In the genomic region with DNA sequence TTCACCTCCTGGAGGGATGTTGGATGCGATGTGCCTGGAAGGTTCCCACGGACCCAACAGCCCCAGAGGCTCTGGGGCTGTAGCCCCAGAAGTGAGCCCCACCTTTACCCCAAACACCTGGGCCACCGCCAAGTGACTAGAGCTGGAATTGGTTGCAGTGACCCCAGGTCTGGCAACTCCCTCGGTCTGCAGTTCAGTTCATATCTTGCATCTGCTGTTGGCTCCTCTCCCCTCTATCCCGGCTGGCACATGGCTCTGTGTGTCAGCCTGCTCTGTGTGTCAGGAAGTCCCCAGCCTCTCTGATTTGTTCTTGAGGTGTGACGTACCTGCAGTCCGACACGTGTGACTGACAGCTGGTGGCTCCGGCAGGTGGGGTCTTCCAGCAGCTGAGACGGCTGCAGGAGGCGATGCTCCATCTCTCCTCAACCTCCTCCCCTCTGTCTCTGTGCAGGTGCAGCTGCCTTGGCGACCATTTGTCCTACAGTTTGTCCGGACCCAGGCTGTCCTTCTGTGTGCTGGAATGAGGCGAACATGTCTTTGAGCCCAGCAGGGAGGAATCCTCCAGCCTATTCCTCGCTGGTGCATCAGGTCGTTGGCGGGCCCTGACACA, we compare ENCODE assay signal across 19 cellular contexts. TPM values are rescaled to one million over a fixed set of nuclear protein-coding genes. Genes with fewer than 3 reads are reported as not detected.
DNase-seq lines count a peak whose midpoint lies in the region; ATAC-seq and TF ChIP-seq lines count a peak whose summit lies in the region.
"Had no signal": no experiment of that assay in that cellular context is flagged by ENCODE, and none has a peak within 500 bp of the region (broad histone marks: within the 10 kb centered on the region; RNA-seq: fewer than 3 reads in every experiment).

No MANE protein-coding gene starts in this region.

- H3K9me3 ChIP-seq in Peyer's patch (peaks cover 0 to 6% (median 2%) of the 10 kb centered on the region in 4 donors), suprapubic skin (no peaks in the 10 kb centered on the region)

- H3K4me2 ChIP-seq in GM23338 = no peak overlapping the region

- H3F3A ChIP-seq in GM23338 (replicated peaks; ENCODE audit: low read depth) = no peaks in the 10 kb centered on the region

- H3K4me3 ChIP-seq in Peyer's patch (no peak overlapping the region), suprapubic skin (no peak overlapping the region), GM23338 (no peak overlapping the region), foreskin fibroblast (ENCODE audit: low read depth in 1 of 2, low read length in 2 of 2) (no peak overlapping the region)
- H3K4me3 ChIP-seq: GM23248 had no signal

- no peaks in the 10 kb centered on the region for H3K79me2 ChIP-seq in GM23338 (replicated peaks; ENCODE audit: insufficient read depth)

- no peak overlapping the region for H2AFZ ChIP-seq in GM23338
- H2AFZ ChIP-seq: GM23248 had no signal

- H3K27me3 ChIP-seq in Peyer's patch (no peaks in the 10 kb centered on the region), suprapubic skin (peaks cover 10% of the 10 kb centered on the region), GM23338 (ENCODE audit: insufficient read depth) (no peaks in the 10 kb centered on the region)

- H3K27ac ChIP-seq in Peyer's patch (no peak overlapping the region), suprapubic skin (no peak overlapping the region), GM23338 (ENCODE audit: low read depth) (no peak overlapping the region)
- H3K27ac ChIP-seq: GM23248, HL-60 had no signal

- peaks cover 39% of the 10 kb centered on the region for H3K4me1 Mint-ChIP-seq in GM23338

- H3K27ac Mint-ChIP-seq in GM23338 = no peak overlapping the region

- no peak for TF ChIP-seq EP300 in suprapubic skin (IDR thresholded peaks at IDR 0.05)

- H3K36me3 ChIP-seq in Peyer's patch (no peaks in the 10 kb centered on the region), suprapubic skin (no peaks in the 10 kb centered on the region), GM23338 (ENCODE audit: insufficient read depth) (peaks cover 3% of the 10 kb centered on the region; the same call in 1 of the 2 replicates)

- DNase-seq in activated effector memory CD4-positive, alpha-beta T cell treated with anti-CD3 and anti-CD28 coated beads, Interleukin-2, amount 50 U/mL, for 16 hours = peak; percentile 43
- no peak for DNase-seq in activated effector memory CD4-positive, alpha-beta T cell treated with Interleukin-2 at 50 U/mL for 16 hours
- peak in 2 of 3 donors; percentile 35 to 43 for DNase-seq in Peyer's patch
- DNase-seq in left lobe of liver (ENCODE audit: low spot score) = peak; percentile 84
- peak; percentile 38 to 44 for DNase-seq in suprapubic skin (ENCODE audit: low spot score in 2 of 2)
- DNase-seq in GM23338 (ENCODE audit: low spot score) = no peak
- no peak for DNase-seq in foreskin fibroblast
- DNase-seq: GM23248, KBM-7, NCI-H1048, NCI-H146, NCI-H2081 treated with DMSO at 0.1 percent for 48 hours, NCI-H226, NCI-H526 treated with DMSO at 0.1 percent for 48 hours, PC-3 had no signal

- peak; percentile 72 for ATAC-seq in left lobe of liver
- ATAC-seq in HG02588 (IDR thresholded peaks at IDR 0.05; ENCODE audit: unreplicated experiment) = no peak
- no peak for ATAC-seq in GM23338
- ATAC-seq: PC-3, Right ventricle myocardium inferior had no signal

- H3K27me3 Mint-ChIP-seq in GM23338 (ENCODE audit: insufficient read depth, low read depth, poor library complexity) = peaks cover 10% of the 10 kb centered on the region

- H3K4me1 ChIP-seq in Peyer's patch (no peaks in the 10 kb centered on the region), suprapubic skin (peaks cover 13% of the 10 kb centered on the region), GM23338 (ENCODE audit: insufficient read depth) (peaks cover 24% of the 10 kb centered on the region)

- 96% methylated on average over 7 of the region's 17 CpGs for WGBS in suprapubic skin

- H3K36me3 Mint-ChIP-seq in GM23338 (ENCODE audit: low read depth) = peaks cover 14% of the 10 kb centered on the region; the same call in 2 of the 3 replicates

- TF ChIP-seq POLR2A in Peyer's patch (IDR thresholded peaks at IDR 0.05) (no peak), suprapubic skin (IDR thresholded peaks at IDR 0.05) (no peak)

- TF ChIP-seq CTCF in Peyer's patch (IDR thresholded peaks at IDR 0.05) (no peak), suprapubic skin (IDR thresholded peaks at IDR 0.05) (no peak), GM23338 (conservative IDR thresholded peaks at IDR 0.05; ENCODE audit: low read depth in 2 of 2) (no peak), foreskin fibroblast (IDR thresholded peaks at IDR 0.05; ENCODE audit: low read depth, low read length) (no peak)

- no peaks in the 10 kb centered on the region for H4K20me1 ChIP-seq in GM23338 (replicated peaks; ENCODE audit: insufficient read depth)

- no peak overlapping the region for H3K4me3 Mint-ChIP-seq in GM23338

- H3K9me3 Mint-ChIP-seq in GM23338 = peaks cover 15% of the 10 kb centered on the region

- H3K9me2 ChIP-seq in GM23338 (ENCODE audit: insufficient read depth) = no peaks in the 10 kb centered on the region

TF ChIP-seq in GM23338, 12 proteins besides CTCF, POLR2A, EP300 and RAD21 (continues in another document):
- TF ChIP-seq, protein P1, sequence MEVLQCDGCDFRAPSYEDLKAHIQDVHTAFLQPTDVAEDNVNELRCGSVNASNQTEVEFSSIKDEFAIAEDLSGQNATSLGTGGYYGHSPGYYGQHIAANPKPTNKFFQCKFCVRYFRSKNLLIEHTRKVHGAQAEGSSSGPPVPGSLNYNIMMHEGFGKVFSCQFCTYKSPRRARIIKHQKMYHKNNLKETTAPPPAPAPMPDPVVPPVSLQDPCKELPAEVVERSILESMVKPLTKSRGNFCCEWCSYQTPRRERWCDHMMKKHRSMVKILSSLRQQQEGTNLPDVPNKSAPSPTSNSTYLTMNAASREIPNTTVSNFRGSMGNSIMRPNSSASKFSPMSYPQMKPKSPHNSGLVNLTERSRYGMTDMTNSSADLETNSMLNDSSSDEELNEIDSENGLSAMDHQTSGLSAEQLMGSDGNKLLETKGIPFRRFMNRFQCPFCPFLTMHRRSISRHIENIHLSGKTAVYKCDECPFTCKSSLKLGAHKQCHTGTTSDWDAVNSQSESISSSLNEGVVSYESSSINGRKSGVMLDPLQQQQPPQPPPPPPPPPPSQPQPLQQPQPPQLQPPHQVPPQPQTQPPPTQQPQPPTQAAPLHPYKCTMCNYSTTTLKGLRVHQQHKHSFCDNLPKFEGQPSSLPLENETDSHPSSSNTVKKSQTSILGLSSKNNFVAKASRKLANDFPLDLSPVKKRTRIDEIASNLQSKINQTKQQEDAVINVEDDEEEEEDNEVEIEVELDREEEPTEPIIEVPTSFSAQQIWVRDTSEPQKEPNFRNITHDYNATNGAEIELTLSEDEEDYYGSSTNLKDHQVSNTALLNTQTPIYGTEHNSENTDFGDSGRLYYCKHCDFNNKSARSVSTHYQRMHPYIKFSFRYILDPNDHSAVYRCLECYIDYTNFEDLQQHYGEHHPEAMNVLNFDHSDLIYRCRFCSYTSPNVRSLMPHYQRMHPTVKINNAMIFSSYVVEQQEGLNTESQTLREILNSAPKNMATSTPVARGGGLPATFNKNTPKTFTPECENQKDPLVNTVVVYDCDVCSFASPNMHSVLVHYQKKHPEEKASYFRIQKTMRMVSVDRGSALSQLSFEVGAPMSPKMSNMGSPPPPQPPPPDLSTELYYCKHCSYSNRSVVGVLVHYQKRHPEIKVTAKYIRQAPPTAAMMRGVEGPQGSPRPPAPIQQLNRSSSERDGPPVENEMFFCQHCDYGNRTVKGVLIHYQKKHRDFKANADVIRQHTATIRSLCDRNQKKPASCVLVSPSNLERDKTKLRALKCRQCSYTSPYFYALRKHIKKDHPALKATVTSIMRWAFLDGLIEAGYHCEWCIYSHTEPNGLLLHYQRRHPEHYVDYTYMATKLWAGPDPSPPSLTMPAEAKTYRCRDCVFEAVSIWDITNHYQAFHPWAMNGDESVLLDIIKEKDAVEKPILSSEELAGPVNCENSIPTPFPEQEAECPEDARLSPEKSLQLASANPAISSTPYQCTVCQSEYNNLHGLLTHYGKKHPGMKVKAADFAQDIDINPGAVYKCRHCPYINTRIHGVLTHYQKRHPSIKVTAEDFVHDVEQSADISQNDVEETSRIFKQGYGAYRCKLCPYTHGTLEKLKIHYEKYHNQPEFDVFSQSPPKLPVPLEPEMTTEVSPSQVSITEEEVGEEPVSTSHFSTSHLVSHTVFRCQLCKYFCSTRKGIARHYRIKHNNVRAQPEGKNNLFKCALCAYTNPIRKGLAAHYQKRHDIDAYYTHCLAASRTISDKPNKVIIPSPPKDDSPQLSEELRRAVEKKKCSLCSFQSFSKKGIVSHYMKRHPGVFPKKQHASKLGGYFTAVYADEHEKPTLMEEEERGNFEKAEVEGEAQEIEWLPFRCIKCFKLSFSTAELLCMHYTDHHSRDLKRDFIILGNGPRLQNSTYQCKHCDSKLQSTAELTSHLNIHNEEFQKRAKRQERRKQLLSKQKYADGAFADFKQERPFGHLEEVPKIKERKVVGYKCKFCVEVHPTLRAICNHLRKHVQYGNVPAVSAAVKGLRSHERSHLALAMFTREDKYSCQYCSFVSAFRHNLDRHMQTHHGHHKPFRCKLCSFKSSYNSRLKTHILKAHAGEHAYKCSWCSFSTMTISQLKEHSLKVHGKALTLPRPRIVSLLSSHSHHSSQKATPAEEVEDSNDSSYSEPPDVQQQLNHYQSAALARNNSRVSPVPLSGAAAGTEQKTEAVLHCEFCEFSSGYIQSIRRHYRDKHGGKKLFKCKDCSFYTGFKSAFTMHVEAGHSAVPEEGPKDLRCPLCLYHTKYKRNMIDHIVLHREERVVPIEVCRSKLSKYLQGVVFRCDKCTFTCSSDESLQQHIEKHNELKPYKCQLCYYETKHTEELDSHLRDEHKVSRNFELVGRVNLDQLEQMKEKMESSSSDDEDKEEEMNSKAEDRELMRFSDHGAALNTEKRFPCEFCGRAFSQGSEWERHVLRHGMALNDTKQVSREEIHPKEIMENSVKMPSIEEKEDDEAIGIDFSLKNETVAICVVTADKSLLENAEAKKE (CRISPR knock-in tag; IDR thresholded peaks at IDR 0.05) = no peak
- no peak for TF ChIP-seq ZNF331 (CRISPR knock-in tag; IDR thresholded peaks at IDR 0.05; ENCODE audit: low read depth)
- TF ChIP-seq, protein P2, sequence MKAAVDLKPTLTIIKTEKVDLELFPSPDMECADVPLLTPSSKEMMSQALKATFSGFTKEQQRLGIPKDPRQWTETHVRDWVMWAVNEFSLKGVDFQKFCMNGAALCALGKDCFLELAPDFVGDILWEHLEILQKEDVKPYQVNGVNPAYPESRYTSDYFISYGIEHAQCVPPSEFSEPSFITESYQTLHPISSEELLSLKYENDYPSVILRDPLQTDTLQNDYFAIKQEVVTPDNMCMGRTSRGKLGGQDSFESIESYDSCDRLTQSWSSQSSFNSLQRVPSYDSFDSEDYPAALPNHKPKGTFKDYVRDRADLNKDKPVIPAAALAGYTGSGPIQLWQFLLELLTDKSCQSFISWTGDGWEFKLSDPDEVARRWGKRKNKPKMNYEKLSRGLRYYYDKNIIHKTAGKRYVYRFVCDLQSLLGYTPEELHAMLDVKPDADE (IDR thresholded peaks at IDR 0.05) = no peak
- TF ChIP-seq JUNB (IDR thresholded peaks at IDR 0.05; ENCODE audit: unreplicated experiment) = no peak

RNA-seq across cellular contexts. Expression of gene ELFN1, which starts 38.7 kb away (rescaled TPM):
- under 1 TPM in 1 of 4 donors, not detected in 3; 0.80 TPM for total RNA-seq in Peyer's patch
- 17.5 TPM for total RNA-seq in left lobe of liver
- total RNA-seq in suprapubic skin = 1 to 10 TPM; 1.4 to 2.5 (median 1.9) TPM
- 3.5 and 5.0 TPM in 2 replicates for total RNA-seq in GM23338 (2014; rRNA removed; shearing (Covaris generic))
- polyA plus RNA-seq in GM23338 (2016; fragmentation: Nextera tagmentation; extraction: Ambion mirVana) = 0.08 and 0.09 TPM in 2 replicates
- total RNA-seq: A673 had no signal

Comparison
In these comparisons a context has a peak if more than half of its experiments do, and no peak if none do; other contexts are left out.
1. DNase-seq: peak in activated effector memory CD4-positive, alpha-beta T cell treated with anti-CD3 and anti-CD28 coated beads, Interleukin-2, amount 50 U/mL, for 16 hours (single experiment), Peyer's patch (2 of 3), left lobe of liver (single experiment) and suprapubic skin (2 of 2); none in activated effector memory CD4-positive, alpha-beta T cell treated with Interleukin-2 at 50 U/mL for 16 hours (single experiment), GM23338 (single experiment) and foreskin fibroblast (0 of 2).